Comparison of ENCODE assay signal across 8 cellular contexts in the genomic region with DNA sequence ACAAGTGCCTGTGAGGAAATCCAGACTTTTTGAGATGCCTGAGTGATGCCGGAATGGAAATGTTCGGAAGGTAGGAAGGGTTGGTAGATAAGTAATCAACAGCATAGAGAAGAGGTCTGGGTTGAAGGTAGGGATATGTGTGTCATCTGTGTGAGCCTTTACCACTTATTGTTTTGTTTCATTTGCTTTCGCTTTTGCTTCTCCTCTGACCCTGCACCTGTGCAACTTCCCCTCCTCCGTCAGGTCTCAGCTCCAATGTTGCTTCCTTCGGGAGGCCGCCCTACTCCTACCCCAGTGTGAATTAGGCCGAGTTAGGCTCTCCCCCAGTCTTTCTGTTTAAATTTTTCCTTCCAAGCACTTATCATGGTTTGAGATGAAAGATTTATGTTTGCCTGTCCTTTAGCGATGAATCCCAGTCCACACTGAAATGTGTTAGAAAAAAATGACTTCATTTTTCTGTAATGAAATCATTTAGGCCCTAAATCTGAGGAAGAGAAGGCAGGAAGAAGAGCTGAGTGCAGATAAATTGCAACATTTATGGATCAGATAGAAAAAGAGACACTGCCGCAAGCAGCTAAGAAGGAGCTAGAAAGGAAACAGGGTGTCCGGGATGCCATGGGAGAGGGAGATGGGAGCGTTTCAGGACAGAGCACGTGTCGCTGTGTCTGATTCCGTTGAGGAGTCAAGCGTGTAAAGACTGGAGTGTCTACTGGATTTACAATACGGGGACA.
DNase-seq lines count a peak whose midpoint lies in the region; ATAC-seq and TF ChIP-seq lines count a peak whose summit lies in the region.

No MANE protein-coding gene starts in this region.

- H3K27ac ChIP-seq in CD8-positive, alpha-beta T cell (ENCODE audit: low read depth, low read length), result no peak overlapping the region
- peak overlapping the region; percentile 1 to 82 (median 74) for H3K27ac ChIP-seq in spleen

- TF ChIP-seq CTCF in CD8-positive, alpha-beta T cell (IDR thresholded peaks at IDR 0.05), result no peak
- no peak for TF ChIP-seq CTCF in spleen (IDR thresholded peaks at IDR 0.05 in 8 of 11, conservative IDR thresholded peaks at IDR 0.05 in 3 of 11)

- H3K27me3 Mint-ChIP-seq in CD8-positive, alpha-beta T cell (ENCODE audit: low read depth), result no peaks in the 10 kb centered on the region

- no peak overlapping the region for H3K4me3 Mint-ChIP-seq in CD8-positive, alpha-beta T cell

- intact Hi-C loops in CD8-positive, alpha-beta T cell (cut with DNase I, micrococcal nuclease), result no loop called here
- intact Hi-C loops in spleen (cut with DNase I; ENCODE audit: low total_unique reads), result no loop called here

- H3K27me3 ChIP-seq in CD8-positive, alpha-beta T cell (ENCODE audit: insufficient read depth, low read length), result no peaks in the 10 kb centered on the region
- no peaks in the 10 kb centered on the region for H3K27me3 ChIP-seq in spleen (replicated peaks in 1 of 7)

- H3K36me3 Mint-ChIP-seq in CD8-positive, alpha-beta T cell, result no peaks in the 10 kb centered on the region

- TF ChIP-seq POLR2A in spleen (IDR thresholded peaks at IDR 0.05), result no peak

- POLR2A ChIA-PET in CD8-positive, alpha-beta T cell (lab: Charles Lee), result no interaction called here

- WGBS in spleen, 5 donors, result 52 to 62% (median 59%) methylated on average over 16 of the region's 16 CpGs

- no peaks in the 10 kb centered on the region for H3K9me3 ChIP-seq in CD8-positive, alpha-beta T cell (ENCODE audit: low read length)
- H3K9me3 ChIP-seq in spleen, result no peaks in the 10 kb centered on the region

- no peaks in the 10 kb centered on the region for H3K9me3 Mint-ChIP-seq in CD8-positive, alpha-beta T cell

- ATAC-seq in CD8-positive, alpha-beta T cell, result peak; percentile 91
- ATAC-seq in HG03196 (IDR thresholded peaks at IDR 0.05; ENCODE audit: unreplicated experiment) (peak; percentile 75), HG02970 (IDR thresholded peaks at IDR 0.05; ENCODE audit: low FRiP score, unreplicated experiment) (no peak)

- DNase-seq in CD8-positive, alpha-beta T cell, result peak in 2 of 7 experiments; percentile 21 to 61
- DNase-seq in GM19240 (ENCODE audit: insufficient read length, low spot score) (peak; percentile 46), spleen (no peak), mucosa of gallbladder (ENCODE audit: low spot score) (no peak), SIG-M5 treated with dmso at 0.1 percent for 504 hours (lab: John Stamatoyannopoulos, UW; ENCODE audit: unreplicated experiment) (no peak)
- DNase-seq in central memory CD4-positive, alpha-beta T cell, result peak; percentile 27

- H3K36me3 ChIP-seq in CD8-positive, alpha-beta T cell (ENCODE audit: insufficient read depth, low read length), result no peaks in the 10 kb centered on the region
- peaks cover 0 to 15% (median 0%) of the 10 kb centered on the region in 6 donors for H3K36me3 ChIP-seq in spleen

- no peak overlapping the region for H3K27ac Mint-ChIP-seq in CD8-positive, alpha-beta T cell

- CTCF ChIA-PET in CD8-positive, alpha-beta T cell (lab: Charles Lee), result interaction anchor here (1.3 kb wide), 1 partner anchor 44 kb away, joined by 5 read pairs; no protein-coding TSS in a partner anchor

- peaks cover 15% of the 10 kb centered on the region for H3K4me1 ChIP-seq in CD8-positive, alpha-beta T cell (ENCODE audit: insufficient read depth, low read length)
- H3K4me1 ChIP-seq in spleen, result peaks cover 2 to 31% (median 16%) of the 10 kb centered on the region in 6 donors

- H3K4me1 Mint-ChIP-seq in CD8-positive, alpha-beta T cell (ENCODE audit: low read depth), result peaks cover 3% of the 10 kb centered on the region

- peak overlapping the region; percentile 41 for H3K4me3 ChIP-seq in CD8-positive, alpha-beta T cell (ENCODE audit: low read depth, low read length)
- H3K4me3 ChIP-seq in spleen, result peak overlapping the region in 2 of 8 donors; percentile 13 to 45

Comparison
In these comparisons a context has a peak if more than half of its experiments do, and no peak if none do; other contexts are left out.
1. DNase-seq: peak in GM19240 (single experiment) and central memory CD4-positive, alpha-beta T cell (single experiment); none in spleen (single experiment), mucosa of gallbladder (single experiment) and SIG-M5 treated with dmso at 0.1 percent for 504 hours (single experiment).